9 cellular contexts compared by ENCODE assay signal in genomic region chr15:69031013-69032001, GRCh38. TPM values are rescaled to one million over a fixed set of nuclear protein-coding genes. Genes with fewer than 3 reads are reported as not detected.
DNase-seq lines count a peak whose midpoint lies in the region; ATAC-seq and TF ChIP-seq lines count a peak whose summit lies in the region.
"Had no signal": no experiment of that assay in that cellular context is flagged by ENCODE, and none has a peak within 500 bp of the region (broad histone marks: within the 10 kb centered on the region; RNA-seq: fewer than 3 reads in every experiment).

No MANE protein-coding gene starts in this region.

- peak in 5 of 7 experiments; percentile 4 to 52 (median 21) for DNase-seq in CD8-positive, alpha-beta T cell
- peak; percentile 54 for DNase-seq in KBM-7
- peak; percentile 22 for DNase-seq in activated CD8-positive, alpha-beta memory T cell treated with anti-CD3 and anti-CD28 coated beads, Interleukin-2, amount 50 U/mL, for 4 hours
- peak; percentile 39 to 52 for DNase-seq in fibroblast of lung (ENCODE audit: low read depth in 2 of 2)
- no peak for DNase-seq in natural killer cell treated with Interleukin-12 subunit alpha and Interleukin-12 subunit beta and Interleukin-15 and Interleukin-18, amount 100 ng/mL, for 72 hours (ENCODE audit: low spot score)
- no peak for DNase-seq in sigmoid colon
- no peak for DNase-seq in RKO (ENCODE audit: low spot score)

- no peaks in the 10 kb centered on the region for H3K36me3 Mint-ChIP-seq in CD8-positive, alpha-beta T cell
- no peaks in the 10 kb centered on the region for H3K36me3 Mint-ChIP-seq in natural killer cell treated with Interleukin-12 subunit alpha and Interleukin-12 subunit beta and Interleukin-15 and Interleukin-18, amount 100 ng/mL, for 72 hours

- peaks cover 4% of the 10 kb centered on the region for H3K4me1 ChIP-seq in CD8-positive, alpha-beta T cell (ENCODE audit: insufficient read depth, low read length)
- H3K4me1 ChIP-seq in fibroblast of lung (ENCODE audit: control insufficient read depth, extremely low read depth, insufficient read depth, low read length) (no peaks in the 10 kb centered on the region), sigmoid colon (peaks cover 0 to 7% (median 3%) of the 10 kb centered on the region in 4 donors)

- H3K9me3 ChIP-seq in CD8-positive, alpha-beta T cell (ENCODE audit: low read length) = no peaks in the 10 kb centered on the region
- no peaks in the 10 kb centered on the region for H3K9me3 ChIP-seq in fibroblast of lung (ENCODE audit: control insufficient read depth, insufficient read depth, low read depth, low read length)
- H3K9me3 ChIP-seq in sigmoid colon = no peaks in the 10 kb centered on the region
- H3K9me3 ChIP-seq: neutrophil had no signal

- no peak overlapping the region for H3K27ac ChIP-seq in CD8-positive, alpha-beta T cell (ENCODE audit: low read depth, low read length)
- H3K27ac ChIP-seq in fibroblast of lung (ENCODE audit: insufficient read depth, low read length) = no peak overlapping the region
- H3K27ac ChIP-seq in sigmoid colon = no peak overlapping the region
- H3K27ac ChIP-seq: neutrophil had no signal

- no peaks in the 10 kb centered on the region for H3K27me3 ChIP-seq in CD8-positive, alpha-beta T cell (ENCODE audit: insufficient read depth, low read length)
- H3K27me3 ChIP-seq in fibroblast of lung (ENCODE audit: control insufficient read depth, insufficient read depth, low read length) (no peaks in the 10 kb centered on the region), sigmoid colon (peaks cover 7 to 53% (median 16%) of the 10 kb centered on the region in 3 donors)

- H3K27me3 Mint-ChIP-seq in CD8-positive, alpha-beta T cell (ENCODE audit: low read depth) = peaks cover 17% of the 10 kb centered on the region
- H3K27me3 Mint-ChIP-seq in natural killer cell treated with Interleukin-12 subunit alpha and Interleukin-12 subunit beta and Interleukin-15 and Interleukin-18, amount 100 ng/mL, for 72 hours = peaks cover 13 to 17% of the 10 kb centered on the region in 2 donors

- peak overlapping the region; percentile 27 for H3K4me3 ChIP-seq in CD8-positive, alpha-beta T cell (ENCODE audit: low read depth, low read length)
- H3K4me3 ChIP-seq in fibroblast of lung (replicated peaks in 1 of 4; ENCODE audit: control extremely low read depth in 1 of 4, insufficient read depth in 1 of 4, low read depth in 3 of 4, low read length in 4 of 4) = peak overlapping the region in 2 of 4 experiments; percentile 35 to 43
- H3K4me3 ChIP-seq in sigmoid colon = peak overlapping the region in 2 of 4 donors; percentile 22 to 28

- TF ChIP-seq CTCF in CD8-positive, alpha-beta T cell (IDR thresholded peaks at IDR 0.05) = peak; percentile 19
- TF ChIP-seq CTCF in fibroblast of lung (conservative IDR thresholded peaks at IDR 0.05 in 1 of 2, IDR thresholded peaks at IDR 0.05 in 1 of 2; ENCODE audit: low read depth in 1 of 2, low read length in 2 of 2) = peak; percentile 43 to 64
- TF ChIP-seq CTCF in sigmoid colon (IDR thresholded peaks at IDR 0.05) = no peak

- TF ChIP-seq POLR2A in sigmoid colon (IDR thresholded peaks at IDR 0.05) = no peak

- H3K36me3 ChIP-seq in CD8-positive, alpha-beta T cell (ENCODE audit: insufficient read depth, low read length) = no peaks in the 10 kb centered on the region
- H3K36me3 ChIP-seq in fibroblast of lung (ENCODE audit: control insufficient read depth, insufficient read depth, low read length) (no peaks in the 10 kb centered on the region), sigmoid colon (no peaks in the 10 kb centered on the region)
- H3K36me3 ChIP-seq: neutrophil had no signal

- H3K4me1 Mint-ChIP-seq in CD8-positive, alpha-beta T cell (ENCODE audit: low read depth) = peaks cover 8% of the 10 kb centered on the region
- peaks cover 7 to 9% of the 10 kb centered on the region in 2 donors for H3K4me1 Mint-ChIP-seq in natural killer cell treated with Interleukin-12 subunit alpha and Interleukin-12 subunit beta and Interleukin-15 and Interleukin-18, amount 100 ng/mL, for 72 hours (ENCODE audit: low read depth in 2 of 2)

- in situ Hi-C loops in KBM-7 (cut with MboI; ENCODE audit: low pct_unique_long_range_greater_than_20kb, low sequenced_read_pairs) = no loop called here

- H3K9me3 Mint-ChIP-seq in CD8-positive, alpha-beta T cell = no peaks in the 10 kb centered on the region
- no peaks in the 10 kb centered on the region for H3K9me3 Mint-ChIP-seq in natural killer cell treated with Interleukin-12 subunit alpha and Interleukin-12 subunit beta and Interleukin-15 and Interleukin-18, amount 100 ng/mL, for 72 hours

- intact Hi-C loops in CD8-positive, alpha-beta T cell (cut with DNase I, micrococcal nuclease) = no loop called here
- intact Hi-C loops in sigmoid colon (cut with DNase I) = no loop called here

- H3K27ac Mint-ChIP-seq in CD8-positive, alpha-beta T cell = no peak overlapping the region
- H3K27ac Mint-ChIP-seq in natural killer cell treated with Interleukin-12 subunit alpha and Interleukin-12 subunit beta and Interleukin-15 and Interleukin-18, amount 100 ng/mL, for 72 hours = no peak overlapping the region

- no peak overlapping the region for H3K9ac ChIP-seq in fibroblast of lung (ENCODE audit: insufficient read depth, low read length)

- ATAC-seq in CD8-positive, alpha-beta T cell = peak; percentile 38
- ATAC-seq in natural killer cell treated with Interleukin-12 subunit alpha and Interleukin-12 subunit beta and Interleukin-15 and Interleukin-18, amount 100 ng/mL, for 72 hours = peak; percentile 52 to 60
- ATAC-seq in HG03442 (IDR thresholded peaks at IDR 0.05; ENCODE audit: unreplicated experiment) = no peak

- 13 to 14% methylated on average over 42 of the region's 42 CpGs for WGBS in sigmoid colon, 2 donors

- TF ChIP-seq EP300 in sigmoid colon (IDR thresholded peaks at IDR 0.05) = no peak

- CTCF ChIA-PET in CD8-positive, alpha-beta T cell (lab: Charles Lee) = interaction anchor here (1.0 to 1.7 kb wide), 4 partner anchors 9 to 30 kb away, joined by 3 to 6 read pairs (median 4); no protein-coding TSS in a partner anchor

- POLR2A ChIA-PET in CD8-positive, alpha-beta T cell (lab: Charles Lee) = interaction anchor here (0.5 kb wide), 1 partner anchor 1319 kb away, joined by 3 read pairs; no protein-coding TSS in a partner anchor

- no peaks in the 10 kb centered on the region for H4K20me1 ChIP-seq in fibroblast of lung (ENCODE audit: control insufficient read depth, extremely low read depth, insufficient read depth, low read length)

- peak overlapping the region; percentile 57 for H2AFZ ChIP-seq in fibroblast of lung (ENCODE audit: low read length)

- H3K79me2 ChIP-seq in fibroblast of lung (ENCODE audit: control insufficient read depth, insufficient read depth, low read length) = no peaks in the 10 kb centered on the region

- H3K4me2 ChIP-seq in fibroblast of lung (ENCODE audit: extremely low read depth, insufficient read depth, low read length) = peak overlapping the region; percentile 59

- peak overlapping the region; percentile 67 for H3K4me3 Mint-ChIP-seq in CD8-positive, alpha-beta T cell
- H3K4me3 Mint-ChIP-seq in natural killer cell treated with Interleukin-12 subunit alpha and Interleukin-12 subunit beta and Interleukin-15 and Interleukin-18, amount 100 ng/mL, for 72 hours = peak overlapping the region; percentile 54

RNA-seq across cellular contexts. Expression of gene NOX5, which starts 16.8 kb away (rescaled TPM):
- not detected for total RNA-seq in CD8-positive, alpha-beta T cell
- total RNA-seq in fibroblast of lung = under 0.01 and 0.33 TPM in 2 replicates
- polyA plus RNA-seq in fibroblast of lung = 0.17 and 0.25 TPM in 2 replicates
- polyA plus RNA-seq in fibroblast of lung (2012) = 0.17 and 0.21 TPM in 2 replicates
- polyA minus RNA-seq in fibroblast of lung (ENCODE audit: low replicate concordance) = 1.2 and 1.3 TPM in 2 replicates
- total RNA-seq in natural killer cell treated with Interleukin-12 subunit alpha and Interleukin-12 subunit beta and Interleukin-15 and Interleukin-18, amount 100 ng/mL, for 72 hours = not detected
- total RNA-seq in sigmoid colon = under 1 TPM in 2 of 4 donors, not detected in 2; 0.36 to 0.49 TPM
- under 1 TPM in 1 of 3 donors, not detected in 2; 0.16 TPM for polyA plus RNA-seq in sigmoid colon

Comparison
In these comparisons a context has a peak if more than half of its experiments do, and no peak if none do; other contexts are left out.
1. DNase-seq: peak in CD8-positive, alpha-beta T cell (5 of 7), KBM-7 (single experiment), activated CD8-positive, alpha-beta memory T cell treated with anti-CD3 and anti-CD28 coated beads, Interleukin-2, amount 50 U/mL, for 4 hours (single experiment) and fibroblast of lung (2 of 2); none in natural killer cell treated with Interleukin-12 subunit alpha and Interleukin-12 subunit beta and Interleukin-15 and Interleukin-18, amount 100 ng/mL, for 72 hours (single experiment), sigmoid colon (single experiment) and RKO (single experiment).
2. CTCF ChIP-seq: peak in CD8-positive, alpha-beta T cell (single experiment) and fibroblast of lung (2 of 2); none in sigmoid colon (0 of 4).